ENCODE assay signal across 9 cellular contexts in the genomic region with DNA sequence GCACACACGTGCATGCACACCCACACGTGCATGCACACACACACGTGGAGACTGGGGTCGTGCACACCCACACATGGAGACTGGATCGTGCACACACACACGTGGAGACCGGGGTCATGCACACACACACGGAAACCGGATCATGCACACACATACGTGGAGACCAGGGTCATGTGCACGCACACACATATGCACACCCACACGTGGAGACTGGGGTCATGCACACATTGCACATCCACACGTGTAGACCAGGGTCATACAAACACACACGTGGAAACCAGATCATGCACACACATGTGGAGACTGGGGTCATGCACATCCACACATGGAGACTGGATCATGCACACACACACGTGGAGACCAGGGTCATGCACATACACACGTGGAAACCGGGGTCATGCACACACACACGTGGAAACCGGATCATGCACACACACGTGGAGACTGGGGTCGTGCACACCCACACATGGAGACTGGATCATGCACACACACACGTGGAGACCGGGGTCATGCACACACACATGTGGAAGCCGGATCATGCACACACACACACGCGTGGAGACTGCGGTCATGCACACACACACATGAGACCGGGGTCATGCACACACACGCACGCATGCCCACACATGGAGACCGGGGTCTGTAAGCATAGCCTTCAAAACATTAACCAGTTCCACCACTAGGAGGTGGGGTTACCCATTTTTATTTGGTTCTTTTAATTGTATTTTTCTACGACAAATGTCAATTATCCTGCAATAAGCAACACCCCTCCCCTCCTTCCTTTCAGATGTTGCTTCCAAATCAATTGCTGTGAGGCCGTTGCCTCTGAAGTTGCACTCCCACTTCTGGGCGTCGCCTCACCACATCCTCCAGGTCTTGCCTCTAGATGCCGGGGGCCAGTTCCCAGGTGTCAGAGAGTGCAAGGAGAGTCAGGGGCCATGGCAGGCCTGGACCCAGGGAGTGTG.
DNase-seq lines count a peak whose midpoint lies in the region; ATAC-seq, FAIRE-seq and TF ChIP-seq lines count a peak whose summit lies in the region.
"Had no signal": no experiment of that assay in that cellular context is flagged by ENCODE, and none has a peak within 500 bp of the region (broad histone marks: within the 10 kb centered on the region; RNA-seq: fewer than 3 reads in every experiment).

No MANE protein-coding gene starts in this region.

- peak overlapping the region in 9 of 10 donors; percentile 56 to 81 (median 62) for H3K4me3 Mint-ChIP-seq in naive thymus-derived CD4-positive, alpha-beta T cell

- SMC1A ChIA-PET in GM12878 (lab: Charles Lee; ENCODE audit: uncharacterized antibody, unreplicated experiment): interaction anchor here (0.8 kb wide), 1 partner anchor 675 kb away, joined by 3 read pairs; no protein-coding TSS in a partner anchor

- H3K36me3 ChIP-seq in DOHH2 (ENCODE audit: control insufficient read depth, low read length): no peaks in the 10 kb centered on the region
- no peaks in the 10 kb centered on the region for H3K36me3 ChIP-seq in KMS-11 (ENCODE audit: insufficient read depth)
- no peaks in the 10 kb centered on the region for H3K36me3 ChIP-seq in GM12878 (ENCODE audit: control insufficient read depth in 2 of 2, insufficient read depth in 2 of 2, low read length in 1 of 2)
- no peaks in the 10 kb centered on the region for H3K36me3 ChIP-seq in naive thymus-derived CD4-positive, alpha-beta T cell (ENCODE audit: control insufficient read depth in 2 of 3, insufficient read depth in 3 of 3, low read length in 3 of 3)
- H3K36me3 ChIP-seq: breast epithelium had no signal

- no peak for TF ChIP-seq EP300 in GM12878 (IDR thresholded peaks at IDR 0.05; ENCODE audit: borderline replicate concordance in 1 of 2, control insufficient read depth in 1 of 2, low read depth in 2 of 2, low read length in 2 of 2)

- H3K9ac ChIP-seq in KMS-11 (no peak overlapping the region), GM12878 (ENCODE audit: control insufficient read depth, insufficient read depth, low read length) (no peak overlapping the region)

- CTCF ChIA-PET in GM12878 (lab: Yijun Ruan, JAX): interaction anchor here (0.9 kb wide), 1 partner anchor 193 kb away, joined by 3 read pairs; no protein-coding TSS in a partner anchor
- CTCF ChIA-PET in naive thymus-derived CD4-positive, alpha-beta T cell (lab: Charles Lee): interaction anchor here (1.1 to 1.8 kb wide), 3 partner anchors 8 to 47 kb away, joined by 3 to 7 read pairs (median 5); no protein-coding TSS in a partner anchor

- no peak for DNase-seq in GM12878 (ENCODE audit: low read depth, low spot score)
- peak in 7 of 9 donors; percentile 39 to 65 (median 57) for DNase-seq in naive thymus-derived CD4-positive, alpha-beta T cell
- no peak for DNase-seq in omental fat pad (ENCODE audit: low spot score)

- peaks cover 61% of the 10 kb centered on the region for H3K4me1 ChIP-seq in DOHH2 (ENCODE audit: control insufficient read depth, low read length)
- H3K4me1 ChIP-seq in KMS-11 (ENCODE audit: low read depth, poor library complexity, severe bottlenecking): peaks cover 32% of the 10 kb centered on the region
- H3K4me1 ChIP-seq in GM12878 (ENCODE audit: control insufficient read depth, insufficient read depth, low read length): peaks cover 9% of the 10 kb centered on the region
- peaks cover 15 to 40% of the 10 kb centered on the region in 2 donors for H3K4me1 ChIP-seq in naive thymus-derived CD4-positive, alpha-beta T cell (ENCODE audit: control insufficient read depth in 2 of 2, insufficient read depth in 2 of 2, low read length in 2 of 2)

- H3K27ac Mint-ChIP-seq in naive thymus-derived CD4-positive, alpha-beta T cell: peak overlapping the region; percentile 38 to 88 (median 62)
- H3K27ac Mint-ChIP-seq: IgD-negative memory B cell had no signal

- H2AFZ ChIP-seq in KMS-11 (ENCODE audit: low read depth) (no peak overlapping the region), GM12878 (ENCODE audit: control insufficient read depth, low read depth, low read length) (no peak overlapping the region)

- H3K27ac ChIP-seq in DOHH2 (ENCODE audit: low read depth, low read length) (no peak overlapping the region), KMS-11 (no peak overlapping the region), GM12878 (ENCODE audit: control insufficient read depth, insufficient read depth) (no peak overlapping the region)
- H3K27ac ChIP-seq in naive thymus-derived CD4-positive, alpha-beta T cell (ENCODE audit: low read depth, low read length): no peak overlapping the region

- no peaks in the 10 kb centered on the region for H3K9me2 ChIP-seq in DOHH2 (replicated peaks; ENCODE audit: control insufficient read depth, low read length)

- no peak for TF ChIP-seq POLR2A in GM12878 (IDR thresholded peaks at IDR 0.05; ENCODE audit: low read depth, low read length)

- peaks cover 17% of the 10 kb centered on the region for H3F3A ChIP-seq in DOHH2 (ENCODE audit: control insufficient read depth, insufficient read depth)

- peaks cover 33 to 64% (median 51%) of the 10 kb centered on the region in 7 donors for H3K4me1 Mint-ChIP-seq in naive thymus-derived CD4-positive, alpha-beta T cell

- intact Hi-C loops in GM12878 (cut with micrococcal nuclease; ENCODE audit: unreplicated experiment): no loop called here
- intact Hi-C loops in naive thymus-derived CD4-positive, alpha-beta T cell (cut with micrococcal nuclease): loop anchor here in 1 of 2 donors (1.0 kb wide), 1 partner anchor 47 kb away; no protein-coding TSS in a partner anchor

- H3K4me2 ChIP-seq in DOHH2 (ENCODE audit: low read length) (no peak overlapping the region), KMS-11 (no peak overlapping the region), GM12878 (ENCODE audit: control insufficient read depth, insufficient read depth) (no peak overlapping the region)

- POLR2A ChIA-PET in GM12878 (lab: Charles Lee): no interaction called here
- POLR2A ChIA-PET in naive thymus-derived CD4-positive, alpha-beta T cell (lab: Charles Lee): interaction anchor here (1.1 to 1.7 kb wide), 2 partner anchors 47 kb away, joined by 4 to 18 read pairs; no protein-coding TSS in a partner anchor

- ATAC-seq in GM12878: peak; percentile 32
- peak; percentile 41 for ATAC-seq in naive thymus-derived CD4-positive, alpha-beta T cell
- ATAC-seq in GM19467 (IDR thresholded peaks at IDR 0.05; ENCODE audit: unreplicated experiment): no peak
- ATAC-seq in GM21737 (IDR thresholded peaks at IDR 0.05; ENCODE audit: unreplicated experiment): no peak
- no peak for ATAC-seq in omental fat pad (ENCODE audit: low FRiP score)

- H3K9me3 ChIP-seq in DOHH2 (ENCODE audit: control insufficient read depth, insufficient read depth, low read length): no peaks in the 10 kb centered on the region
- no peaks in the 10 kb centered on the region for H3K9me3 ChIP-seq in GM12878 (replicated peaks; ENCODE audit: control insufficient read depth, insufficient read depth, low read length)
- H3K9me3 ChIP-seq in naive thymus-derived CD4-positive, alpha-beta T cell (ENCODE audit: control insufficient read depth in 2 of 3, low read length in 3 of 3): no peaks in the 10 kb centered on the region
- H3K9me3 ChIP-seq: breast epithelium had no signal

- no peak overlapping the region for H3K4me3 ChIP-seq in DOHH2 (ENCODE audit: low read length)
- H3K4me3 ChIP-seq in KMS-11 (IDR thresholded peaks at IDR 0.05; ENCODE audit: insufficient read depth, low read depth, low read length): no peak overlapping the region
- no peak overlapping the region for H3K4me3 ChIP-seq in GM12878
- H3K4me3 ChIP-seq in naive thymus-derived CD4-positive, alpha-beta T cell (ENCODE audit: low read length): no peak overlapping the region
- H3K4me3 ChIP-seq: breast epithelium had no signal

- H3K36me3 Mint-ChIP-seq in naive thymus-derived CD4-positive, alpha-beta T cell: no peaks in the 10 kb centered on the region

- 47% methylated on average over 36 of the region's 36 CpGs for WGBS in GM12878 (ENCODE audit: insufficient coverage, insufficient replicate concordance, low lambda C conversion rate, missing lambda C conversion rate)

- in situ Hi-C loops in GM12878 (cut with MboI): no loop called here

- no peak for TF ChIP-seq RAD21 in GM12878 (IDR thresholded peaks at IDR 0.05; ENCODE audit: insufficient read depth, low read depth, low read length)

- H3K79me2 ChIP-seq in DOHH2 (ENCODE audit: control insufficient read depth, low read length) (no peaks in the 10 kb centered on the region), KMS-11 (ENCODE audit: insufficient read depth, low read depth) (no peaks in the 10 kb centered on the region), GM12878 (ENCODE audit: control insufficient read depth, insufficient read depth, low read length) (no peaks in the 10 kb centered on the region)

- no peaks in the 10 kb centered on the region for H3K9me3 Mint-ChIP-seq in naive thymus-derived CD4-positive, alpha-beta T cell
- H3K9me3 Mint-ChIP-seq: IgD-negative memory B cell had no signal

- H4K20me1 ChIP-seq in DOHH2 (ENCODE audit: control insufficient read depth, insufficient read depth, low read depth, low read length) (no peaks in the 10 kb centered on the region), KMS-11 (ENCODE audit: insufficient read depth) (no peaks in the 10 kb centered on the region), GM12878 (ENCODE audit: control insufficient read depth, insufficient read depth) (no peaks in the 10 kb centered on the region)

- H3K27me3 ChIP-seq in DOHH2 (ENCODE audit: control insufficient read depth, low read length): no peaks in the 10 kb centered on the region; the same call in 1 of the 2 replicates
- H3K27me3 ChIP-seq in KMS-11 (ENCODE audit: insufficient read depth, low read depth): no peaks in the 10 kb centered on the region
- H3K27me3 ChIP-seq in GM12878 (replicated peaks in 1 of 2; ENCODE audit: control insufficient read depth in 2 of 2, insufficient read depth in 2 of 2, low read length in 1 of 2): peaks cover 3% of the 10 kb centered on the region in 2 experiments; a peak in 3 of 4 replicates
- H3K27me3 ChIP-seq in naive thymus-derived CD4-positive, alpha-beta T cell (ENCODE audit: control insufficient read depth in 2 of 2, insufficient read depth in 2 of 2, low read length in 2 of 2): no peaks in the 10 kb centered on the region
- H3K27me3 ChIP-seq: breast epithelium had no signal

- RAD21 ChIA-PET in GM12878 (lab: Charles Lee; ENCODE audit: unreplicated experiment): no interaction called here

- no peak for FAIRE-seq in GM12878 (lab: Jason Lieb, UNC)

- peaks cover 0 to 9% (median 5%) of the 10 kb centered on the region in 5 donors for H3K27me3 Mint-ChIP-seq in naive thymus-derived CD4-positive, alpha-beta T cell

- TF ChIP-seq CTCF in DOHH2 (IDR thresholded peaks at IDR 0.05; ENCODE audit: low read depth, low read length, poor library complexity, severe bottlenecking) (peak; percentile 65), KMS-11 (conservative IDR thresholded peaks at IDR 0.05; ENCODE audit: low read depth, low read length) (peak; percentile 53), GM12878 (IDR thresholded peaks at IDR 0.05 in 2 of 3, conservative IDR thresholded peaks at IDR 0.05 in 1 of 3; ENCODE audit: control insufficient read depth in 2 of 3, extremely low read depth in 1 of 3, insufficient read depth in 1 of 3, low read depth in 3 of 3, low read length in 3 of 3) (peak; percentile 10 to 24 (median 13); a peak in 3 of 6 replicates), omental fat pad (IDR thresholded peaks at IDR 0.05) (no peak)

- BruUV-seq in GM12878 (replicated peaks; lab: Mats Ljungman, UMichigan): no TSS peak

TF ChIP-seq in GM12878, 131 proteins besides CTCF, POLR2A, EP300 and RAD21 (continues in another document):
- no peak for TF ChIP-seq POLR2AphosphoS5 (IDR thresholded peaks at IDR 0.05; ENCODE audit: low read length)

Comparison
In these comparisons a context has a peak if more than half of its experiments do, and no peak if none do; other contexts are left out.
1. CTCF ChIP-seq: peak in DOHH2 (single experiment), KMS-11 (single experiment) and GM12878 (3 of 3); none in omental fat pad (0 of 3).
2. ATAC-seq: peak in GM12878 (single experiment) and naive thymus-derived CD4-positive, alpha-beta T cell (single experiment); none in GM19467 (single experiment), GM21737 (single experiment) and omental fat pad (single experiment).
3. DNase-seq: peak in naive thymus-derived CD4-positive, alpha-beta T cell (7 of 9); none in GM12878 (single experiment) and omental fat pad (single experiment).